ENCODE assay signal across 1 cellular context in genomic region chr4:16788893-16789292, GRCh38.
TF ChIP-seq lines count a peak whose summit lies in the region.

No MANE protein-coding gene starts in this region.

TF ChIP-seq in IMR-90, 13 proteins besides CTCF, POLR2A, EP300 and RAD21:
- TF ChIP-seq NFE2L2 (IDR thresholded peaks at IDR 0.05; ENCODE audit: low read depth, low read length) (no peak), CEBPB (IDR thresholded peaks at IDR 0.05; ENCODE audit: low read depth, low read length) (no peak), MXI1 (IDR thresholded peaks at IDR 0.05; ENCODE audit: borderline replicate concordance, low read depth, low read length) (no peak), CHD1 (IDR thresholded peaks at IDR 0.05; ENCODE audit: low read depth, low read length) (no peak), MAZ (IDR thresholded peaks at IDR 0.05; ENCODE audit: borderline replicate concordance, low read depth, low read length) (no peak), FOS (IDR thresholded peaks at IDR 0.05; ENCODE audit: low read depth, low read length) (no peak), RFX5 (IDR thresholded peaks at IDR 0.05; ENCODE audit: low read depth, low read length) (no peak), ELK1 (IDR thresholded peaks at IDR 0.05; ENCODE audit: borderline replicate concordance, low read depth, low read length) (no peak), SMC3 (IDR thresholded peaks at IDR 0.05; ENCODE audit: low read depth, low read length) (no peak), BHLHE40 (IDR thresholded peaks at IDR 0.05; ENCODE audit: low read depth, low read length) (no peak), USF2 (IDR thresholded peaks at IDR 0.05; ENCODE audit: low read depth, low read length) (no peak), RCOR1 (IDR thresholded peaks at IDR 0.05; ENCODE audit: insufficient replicate concordance, low read length) (no peak), MAFK (IDR thresholded peaks at IDR 0.05; ENCODE audit: low read depth, low read length) (no peak)
